ENCODE assay signal across 1 cellular context in genomic region chr11:47176328-47177228, GRCh38.
TF ChIP-seq lines count a peak whose summit lies in the region.

Gene ARFGAP2 (minus strand): TSS chr11:47176879. CDS start chr11:47176853, 26 bp downstream.

TF ChIP-seq in HepG2, 621 proteins besides CTCF, POLR2A, EP300 and RAD21 (continued from another document and continues in another):
- no peak for TF ChIP-seq NFAT5 (CRISPR knock-in tag; IDR thresholded peaks at IDR 0.05)
- peak; percentile 33; the same call in 1 of the 2 replicates for TF ChIP-seq YEATS2 (CRISPR knock-in tag; IDR thresholded peaks at IDR 0.05; ENCODE audit: borderline replicate concordance)
- no peak; the same call in 1 of the 2 replicates for TF ChIP-seq HDAC2 (CRISPR knock-in tag; IDR thresholded peaks at IDR 0.05)
- TF ChIP-seq HNF1B (CRISPR knock-in tag; IDR thresholded peaks at IDR 0.05): 0 out of 2 replicates have a peak, but pooled peaks have one; percentile 15
- TF ChIP-seq CBX1 (IDR thresholded peaks at IDR 0.05; ENCODE audit: low read depth): peak; percentile 21
- no peak for TF ChIP-seq ZNF446 (CRISPR knock-in tag; IDR thresholded peaks at IDR 0.05)
- no peak for TF ChIP-seq ZNF274 (CRISPR knock-in tag; IDR thresholded peaks at IDR 0.05)
- TF ChIP-seq ZFAT (CRISPR knock-in tag; conservative IDR thresholded peaks at IDR 0.05): no peak
- peak; percentile 29; the same call in 1 of the 2 replicates for TF ChIP-seq ZNF225 (CRISPR knock-in tag; IDR thresholded peaks at IDR 0.05)
- no peak for TF ChIP-seq ZNF710 (CRISPR knock-in tag; IDR thresholded peaks at IDR 0.05; ENCODE audit: borderline replicate concordance)
- no peak for TF ChIP-seq CHD2 (IDR thresholded peaks at IDR 0.05; ENCODE audit: low read depth, low read length)
- peak; percentile 26; the same call in 1 of the 2 replicates for TF ChIP-seq ZNF639 (CRISPR knock-in tag; conservative IDR thresholded peaks at IDR 0.05)
- TF ChIP-seq ZBTB7A (CRISPR knock-in tag; IDR thresholded peaks at IDR 0.05): peak; percentile 44; the same call in 1 of the 2 replicates
- TF ChIP-seq SMAD1 (CRISPR knock-in tag; IDR thresholded peaks at IDR 0.05; ENCODE audit: borderline replicate concordance, low read depth): no peak
- TF ChIP-seq TBX3 (IDR thresholded peaks at IDR 0.05; ENCODE audit: borderline replicate concordance): no peak
- no peak for TF ChIP-seq KLF13 (CRISPR knock-in tag; IDR thresholded peaks at IDR 0.05)
- TF ChIP-seq POGK (CRISPR knock-in tag; conservative IDR thresholded peaks at IDR 0.05): peak; percentile 69; the same call in 1 of the 2 replicates
- TF ChIP-seq HOXA7 (CRISPR knock-in tag; IDR thresholded peaks at IDR 0.05): no peak
- TF ChIP-seq ZNF547 (CRISPR knock-in tag; IDR thresholded peaks at IDR 0.05): no peak
- TF ChIP-seq MAF1 (CRISPR knock-in tag; IDR thresholded peaks at IDR 0.05; ENCODE audit: borderline replicate concordance): no peak
- no peak for TF ChIP-seq ZBTB49 (CRISPR knock-in tag; IDR thresholded peaks at IDR 0.05; ENCODE audit: borderline replicate concordance)
- no peak for TF ChIP-seq TP53 (CRISPR knock-in tag; conservative IDR thresholded peaks at IDR 0.05)
- TF ChIP-seq ZFY (CRISPR knock-in tag; IDR thresholded peaks at IDR 0.05): peak; percentile 78; the same call in 1 of the 2 replicates
- no peak; the same call in 1 of the 2 replicates for TF ChIP-seq YEATS4 (CRISPR knock-in tag; IDR thresholded peaks at IDR 0.05; ENCODE audit: borderline replicate concordance)
- peak; percentile 72; the same call in 1 of the 2 replicates for TF ChIP-seq ZNF138 (CRISPR knock-in tag; IDR thresholded peaks at IDR 0.05; ENCODE audit: low read depth)
- TF ChIP-seq CC2D1A (CRISPR knock-in tag; IDR thresholded peaks at IDR 0.05): no peak
- no peak for TF ChIP-seq ZNF12 (CRISPR knock-in tag; IDR thresholded peaks at IDR 0.05)
- peak; percentile 88 for TF ChIP-seq NFYB (CRISPR knock-in tag; IDR thresholded peaks at IDR 0.05)
- TF ChIP-seq THAP11 (CRISPR knock-in tag; IDR thresholded peaks at IDR 0.05): peak; percentile 88
- no peak for TF ChIP-seq DBP (CRISPR knock-in tag; IDR thresholded peaks at IDR 0.05; ENCODE audit: not compliant biosample characterization)
- no peak for TF ChIP-seq PLSCR1 (CRISPR knock-in tag; IDR thresholded peaks at IDR 0.05; ENCODE audit: borderline replicate concordance)
- TF ChIP-seq ZNF142 (CRISPR knock-in tag; IDR thresholded peaks at IDR 0.05): 0 out of 2 replicates have a peak, but pooled peaks have one; percentile 24
- TF ChIP-seq U2AF1 (optimal IDR thresholded peaks at IDR 0.05; ENCODE audit: low read depth, low read length): no peak
- no peak for TF ChIP-seq RFXANK (CRISPR knock-in tag; IDR thresholded peaks at IDR 0.05)
- TF ChIP-seq POLR2AphosphoS5 (IDR thresholded peaks at IDR 0.05; ENCODE audit: low read depth, low read length): peak; percentile 60
- 0 out of 2 replicates have a peak, but pooled peaks have one; percentile 16 for TF ChIP-seq ZNF768 (CRISPR knock-in tag; IDR thresholded peaks at IDR 0.05)
- no peak for TF ChIP-seq ZNF382 (CRISPR knock-in tag; IDR thresholded peaks at IDR 0.05; ENCODE audit: borderline replicate concordance)
- TF ChIP-seq ZNF335 (CRISPR knock-in tag; IDR thresholded peaks at IDR 0.05): no peak
